Comparison of ENCODE assay signal across 34 cellular contexts in the genomic region with DNA sequence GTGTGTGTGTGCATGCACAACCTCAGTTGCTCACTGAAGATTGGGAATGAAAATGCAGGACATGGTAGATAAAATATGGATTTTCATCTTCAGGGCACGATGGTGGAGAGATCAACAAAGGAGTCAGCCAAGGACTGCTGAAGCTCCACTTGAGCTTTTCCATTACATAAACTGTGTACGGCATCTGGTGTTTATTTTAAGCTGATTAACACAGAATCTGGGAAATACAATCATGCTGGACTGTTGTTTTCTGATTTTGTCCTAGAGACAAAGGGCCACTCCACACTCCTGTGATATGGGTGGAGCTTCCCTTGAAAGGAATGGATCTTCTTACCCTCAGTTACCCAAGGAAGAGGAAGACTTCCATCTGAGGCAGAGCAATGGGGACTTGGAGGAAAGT.
"Had no signal": no experiment of that assay in that cellular context is flagged by ENCODE, and none has a peak within 500 bp of the region (broad histone marks: within the 10 kb centered on the region; RNA-seq: fewer than 3 reads in every experiment).

No MANE protein-coding gene starts in this region.

- H3K9me3 ChIP-seq: breast epithelium, esophagus muscularis mucosa, gastroesophageal sphincter, left ventricle myocardium inferior, mucosa of descending colon, neutrophil, ovary, prostate gland, testis, transverse colon had no signal

- H3K36me3 ChIP-seq: breast epithelium, esophagus muscularis mucosa, gastroesophageal sphincter, left ventricle myocardium inferior, neutrophil, ovary, prostate gland, transverse colon had no signal

- H3K27ac ChIP-seq: breast epithelium, esophagus muscularis mucosa, gastroesophageal sphincter, hepatocyte, left ventricle myocardium inferior, neutrophil, ovary, prostate gland, skin epidermis, testis, transverse colon, VCaP had no signal

- H2AFZ ChIP-seq: hepatocyte had no signal

- H3K4me3 Mint-ChIP-seq: activated CD4-positive, alpha-beta memory T cell treated with anti-CD3 and anti-CD28 coated beads, Interleukin-2, amount 10 ng/mL, durations not matched to agents 7 days and 5 days; activated CD4-positive, alpha-beta T cell treated with anti-CD3 and anti-CD28 coated beads, Interleukin-2, amount 10 ng/mL, durations not matched to agents 24 days and 14 days; activated T-cell treated with anti-CD3 and anti-CD28 coated beads, Interleukin-2, amount 50 U/mL, for 4 hours; activated T-helper 17 cell treated with anti-CD3 and anti-CD28 coated beads, Interleukin-2, amount 50 U/mL, for 72 hours; dendritic cell treated with granulocyte-macrophage colony-stimulating factor and Interleukin-4, amounts not matched to agents 40 ng/mL and 50 ng/mL, for 4 days; endodermal cell; natural killer cell treated with Interleukin-12 subunit alpha and Interleukin-12 subunit beta and Interleukin-15 and Interleukin-18, amount 100 ng/mL, for 72 hours; T-helper 2 cell treated with Interferon-gamma antibody and Interleukin-4, amounts not matched to agents 5 μg/mL and 100 μg/mL, for 36 hours had no signal

- H3K27me3 ChIP-seq: breast epithelium, esophagus muscularis mucosa, gastroesophageal sphincter, neutrophil, ovary, testis, transverse colon had no signal

- DNase-seq: activated CD4-positive, alpha-beta memory T cell treated with anti-CD3 and anti-CD28 coated beads, Interleukin-2, amount 10 ng/mL, durations not matched to agents 7 days and 5 days; activated CD4-positive, alpha-beta T cell treated with anti-CD3 and anti-CD28 coated beads, Interleukin-2, amount 10 ng/mL, durations not matched to agents 24 days and 14 days; activated CD8-positive, alpha-beta memory T cell treated with anti-CD3 and anti-CD28 coated beads, Interleukin-2, amount 50 U/mL, for 48 hours; activated gamma-delta T cell treated with Interleukin-2 at 50 U/mL for 16 hours; activated naive CD4-positive, alpha-beta T cell treated with anti-CD3 and anti-CD28 coated beads, Interleukin-2, amount 50 U/mL, for 16 hours; activated T-cell treated with anti-CD3 and anti-CD28 coated beads, Interleukin-2, amount 50 U/mL, for 4 hours; amygdala; central memory CD4-positive, alpha-beta T cell; endodermal cell; islet precursor cell; left ventricle myocardium inferior; mucosa of descending colon; ovary; retina; stimulated activated CD4-positive, alpha-beta T cell treated with anti-CD3 and anti-CD28 coated beads, Interleukin-12 subunit alpha, Interleukin-12 subunit beta, amount 100 ng/mL, for 4 hours; stimulated activated CD4-positive, alpha-beta T cell treated with anti-CD3 and anti-CD28 coated beads, Interleukin-4, amount 100 ng/mL, for 1 hour; stimulated activated naive CD8-positive, alpha-beta T cell treated with anti-CD3 and anti-CD28 coated beads, Interleukin-15, Interleukin-2, amounts not matched to agents 100 U/mL and 50 U/mL, for 24 hours; testis; transverse colon had no signal

- H3K27ac Mint-ChIP-seq: activated CD4-positive, alpha-beta memory T cell treated with anti-CD3 and anti-CD28 coated beads, Interleukin-2, amount 10 ng/mL, durations not matched to agents 7 days and 5 days; activated CD4-positive, alpha-beta T cell treated with anti-CD3 and anti-CD28 coated beads, Interleukin-2, amount 10 ng/mL, durations not matched to agents 24 days and 14 days; activated T-helper 17 cell treated with anti-CD3 and anti-CD28 coated beads, Interleukin-2, amount 50 U/mL, for 72 hours; dendritic cell treated with granulocyte-macrophage colony-stimulating factor and Interleukin-4, amounts not matched to agents 40 ng/mL and 50 ng/mL, for 4 days; endodermal cell; natural killer cell treated with Interleukin-12 subunit alpha and Interleukin-12 subunit beta and Interleukin-15 and Interleukin-18, amount 100 ng/mL, for 72 hours; T-helper 2 cell treated with Interferon-gamma antibody and Interleukin-4, amounts not matched to agents 5 μg/mL and 100 μg/mL, for 36 hours had no signal

- H3K4me2 ChIP-seq: hepatocyte had no signal

- H3K9me3 Mint-ChIP-seq: activated CD4-positive, alpha-beta memory T cell treated with anti-CD3 and anti-CD28 coated beads, Interleukin-2, amount 10 ng/mL, durations not matched to agents 7 days and 5 days; activated CD4-positive, alpha-beta T cell treated with anti-CD3 and anti-CD28 coated beads, Interleukin-2, amount 10 ng/mL, durations not matched to agents 24 days and 14 days; activated T-cell treated with anti-CD3 and anti-CD28 coated beads, Interleukin-2, amount 50 U/mL, for 4 hours; activated T-helper 17 cell treated with anti-CD3 and anti-CD28 coated beads, Interleukin-2, amount 50 U/mL, for 72 hours; dendritic cell treated with granulocyte-macrophage colony-stimulating factor and Interleukin-4, amounts not matched to agents 40 ng/mL and 50 ng/mL, for 4 days; endodermal cell; natural killer cell treated with Interleukin-12 subunit alpha and Interleukin-12 subunit beta and Interleukin-15 and Interleukin-18, amount 100 ng/mL, for 72 hours; T-helper 2 cell treated with Interferon-gamma antibody and Interleukin-4, amounts not matched to agents 5 μg/mL and 100 μg/mL, for 36 hours had no signal

- H3K4me3 ChIP-seq: breast epithelium, esophagus muscularis mucosa, gastroesophageal sphincter, hepatocyte, left ventricle myocardium inferior, lung, mucosa of descending colon, ovary, prostate gland, skin epidermis, testis, transverse colon had no signal

- H3K79me2 ChIP-seq: hepatocyte had no signal

- H3K4me1 Mint-ChIP-seq: activated CD4-positive, alpha-beta memory T cell treated with anti-CD3 and anti-CD28 coated beads, Interleukin-2, amount 10 ng/mL, durations not matched to agents 7 days and 5 days; activated CD4-positive, alpha-beta T cell treated with anti-CD3 and anti-CD28 coated beads, Interleukin-2, amount 10 ng/mL, durations not matched to agents 24 days and 14 days; activated T-helper 17 cell treated with anti-CD3 and anti-CD28 coated beads, Interleukin-2, amount 50 U/mL, for 72 hours had no signal

- H3K27me3 Mint-ChIP-seq: dendritic cell treated with granulocyte-macrophage colony-stimulating factor and Interleukin-4, amounts not matched to agents 40 ng/mL and 50 ng/mL, for 4 days had no signal

- H3K36me3 Mint-ChIP-seq: natural killer cell treated with Interleukin-12 subunit alpha and Interleukin-12 subunit beta and Interleukin-15 and Interleukin-18, amount 100 ng/mL, for 72 hours had no signal

- ATAC-seq: activated CD4-positive, CD25-positive, alpha-beta regulatory T cell treated with anti-CD3 and anti-CD28 coated beads, Interleukin-2, amount 50 U/mL, for 24 hours; activated T-cell treated with anti-CD3 and anti-CD28 coated beads, Interleukin-2, amount 50 U/mL, for 4 hours; activated T-helper 17 cell treated with anti-CD3 and anti-CD28 coated beads, Interleukin-2, amount 50 U/mL, for 72 hours; gastroesophageal sphincter; mucosa of descending colon; natural killer cell treated with Interleukin-12 subunit alpha and Interleukin-12 subunit beta and Interleukin-15 and Interleukin-18, amount 100 ng/mL, for 72 hours; sciatic nerve; stimulated activated naive CD8-positive, alpha-beta T cell treated with anti-CD3 and anti-CD28 coated beads, Interleukin-15, Interleukin-2, amounts not matched to agents 100 U/mL and 50 U/mL, for 24 hours had no signal

- H3K4me1 ChIP-seq: breast epithelium, esophagus muscularis mucosa, gastroesophageal sphincter, left ventricle myocardium inferior, prostate gland, testis, transverse colon had no signal
